Comparison of ENCODE assay signal across 9 cellular contexts in the genomic region with DNA sequence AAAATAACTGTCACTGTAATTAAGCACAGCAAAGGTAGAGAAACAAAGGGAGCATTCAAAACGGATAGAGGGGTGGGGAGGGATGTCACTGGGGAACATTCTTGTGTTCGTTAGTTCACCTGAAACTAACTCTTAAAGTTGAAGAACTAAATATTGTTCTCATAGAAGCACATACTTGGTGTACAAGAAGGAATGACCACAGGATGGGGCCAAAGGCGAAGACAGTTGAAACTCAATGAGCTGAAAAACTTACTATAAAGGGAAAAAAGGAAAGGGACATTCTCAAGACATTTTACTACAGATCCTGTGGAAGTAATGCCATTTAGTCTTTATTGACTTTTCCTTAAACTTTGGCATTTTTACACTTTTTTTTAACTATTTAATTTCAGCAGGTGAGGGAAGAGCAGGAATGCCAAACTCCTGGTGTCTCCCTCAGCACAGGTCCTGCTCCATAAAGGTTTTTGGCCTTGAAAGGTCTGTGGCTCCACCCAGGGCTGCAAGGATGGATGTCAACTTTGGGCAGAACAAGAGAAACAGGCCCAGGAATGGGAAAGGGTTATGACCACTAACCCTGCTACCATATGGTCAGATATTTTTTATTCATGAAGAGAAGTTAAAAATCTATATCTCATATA.
DNase-seq lines count a peak whose midpoint lies in the region; ATAC-seq and TF ChIP-seq lines count a peak whose summit lies in the region.
"Had no signal": no experiment of that assay in that cellular context is flagged by ENCODE, and none has a peak within 500 bp of the region (broad histone marks: within the 10 kb centered on the region; RNA-seq: fewer than 3 reads in every experiment).

No MANE protein-coding gene starts in this region.

- H3K9me3 Mint-ChIP-seq in GM23338 (no peaks in the 10 kb centered on the region), endodermal cell (no peaks in the 10 kb centered on the region)

- TF ChIP-seq CTCF in GM12864 (IDR thresholded peaks at IDR 0.05; ENCODE audit: low read depth, low read length, missing control alignments) = peak; percentile 31
- peak; percentile 38 to 44 for TF ChIP-seq CTCF in GM23338 (conservative IDR thresholded peaks at IDR 0.05; ENCODE audit: low read depth in 2 of 2)
- peak; percentile 59 for TF ChIP-seq CTCF in OCI-LY1 (IDR thresholded peaks at IDR 0.05; ENCODE audit: low read length)
- TF ChIP-seq CTCF in endodermal cell (conservative IDR thresholded peaks at IDR 0.05) = peak; percentile 62
- peak; percentile 43 for TF ChIP-seq CTCF in parathyroid adenoma (IDR thresholded peaks at IDR 0.05)

- no peak overlapping the region for H3K9ac ChIP-seq in OCI-LY1 (ENCODE audit: low read length)
- no peak overlapping the region for H3K9ac ChIP-seq in endodermal cell (ENCODE audit: extremely low read depth, low read length, poor library complexity, severe bottlenecking)
- H3K9ac ChIP-seq in parathyroid adenoma = no peak overlapping the region

- H3K79me2 ChIP-seq in GM23338 (replicated peaks; ENCODE audit: insufficient read depth) = no peaks in the 10 kb centered on the region
- H3K79me2 ChIP-seq in OCI-LY1 (ENCODE audit: insufficient read depth, low read length) = no peaks in the 10 kb centered on the region
- H3K79me2 ChIP-seq in parathyroid adenoma = no peaks in the 10 kb centered on the region

- WGBS in endodermal cell (ENCODE audit: insufficient coverage in 1 of 2, insufficient read length in 1 of 2), 2 experiments = 62 to 100% methylated on average over 1 to 3 of the region's 3 CpGs

- no peaks in the 10 kb centered on the region for H3K27me3 Mint-ChIP-seq in GM23338 (ENCODE audit: insufficient read depth, low read depth, poor library complexity)
- no peaks in the 10 kb centered on the region for H3K27me3 Mint-ChIP-seq in endodermal cell (ENCODE audit: insufficient read depth)

- H3K4me1 ChIP-seq in GM23338 (ENCODE audit: insufficient read depth) (no peaks in the 10 kb centered on the region), OCI-LY1 (ENCODE audit: insufficient read depth, low read length, severe bottlenecking) (peaks cover 15% of the 10 kb centered on the region), endodermal cell (ENCODE audit: control insufficient read depth, insufficient read depth, low read length) (no peaks in the 10 kb centered on the region), parathyroid adenoma (no peaks in the 10 kb centered on the region)

- H3K4me1 Mint-ChIP-seq in GM23338 = no peaks in the 10 kb centered on the region
- peaks cover 1% of the 10 kb centered on the region for H3K4me1 Mint-ChIP-seq in endodermal cell

- no peaks in the 10 kb centered on the region for H3K27me3 ChIP-seq in GM23338 (ENCODE audit: insufficient read depth)
- H3K27me3 ChIP-seq in OCI-LY1 (ENCODE audit: insufficient read depth, low read length) = no peaks in the 10 kb centered on the region
- no peaks in the 10 kb centered on the region for H3K27me3 ChIP-seq in endodermal cell (ENCODE audit: control insufficient read depth, insufficient read depth, low read length, poor library complexity, severe bottlenecking)
- H3K27me3 ChIP-seq in parathyroid adenoma (ENCODE audit: control insufficient read depth, insufficient read depth, low read length) = no peaks in the 10 kb centered on the region

- H3K36me3 Mint-ChIP-seq in GM23338 (ENCODE audit: low read depth) = no peaks in the 10 kb centered on the region
- no peaks in the 10 kb centered on the region for H3K36me3 Mint-ChIP-seq in endodermal cell (ENCODE audit: low read depth)

- H3K27ac Mint-ChIP-seq in GM23338 (no peak overlapping the region), endodermal cell (no peak overlapping the region)
- H3K27ac Mint-ChIP-seq: T-helper 1 cell treated with Interleukin-12 subunit alpha and Interleukin-12 subunit beta and Interleukin-4 antibody, amounts not matched to agents 30 μg/mL and 1 μg/mL, for 36 hours had no signal

- H3K4me3 Mint-ChIP-seq in GM23338 (no peak overlapping the region), endodermal cell (no peak overlapping the region)
- H3K4me3 Mint-ChIP-seq: T-helper 1 cell treated with Interleukin-12 subunit alpha and Interleukin-12 subunit beta and Interleukin-4 antibody, amounts not matched to agents 30 μg/mL and 1 μg/mL, for 36 hours had no signal

- ATAC-seq in GM23338 (peak; percentile 32; the same call in 2 of the 3 replicates), GM19397 (IDR thresholded peaks at IDR 0.05; ENCODE audit: unreplicated experiment) (no peak), HG02759 (IDR thresholded peaks at IDR 0.05; ENCODE audit: unreplicated experiment) (no peak)

- H3K4me3 ChIP-seq in GM12864 (ENCODE audit: low read depth, low read length) (no peak overlapping the region), GM23338 (no peak overlapping the region), OCI-LY1 (ENCODE audit: low read depth, low read length, poor library complexity, severe bottlenecking) (no peak overlapping the region), endodermal cell (ENCODE audit: low read length) (no peak overlapping the region), parathyroid adenoma (ENCODE audit: low read depth, low read length) (no peak overlapping the region)

- H3K36me3 ChIP-seq in GM23338 (ENCODE audit: insufficient read depth) (no peaks in the 10 kb centered on the region), OCI-LY1 (ENCODE audit: insufficient read depth, low read length) (no peaks in the 10 kb centered on the region), endodermal cell (ENCODE audit: control insufficient read depth, insufficient read depth, low read length) (no peaks in the 10 kb centered on the region), parathyroid adenoma (ENCODE audit: control insufficient read depth, insufficient read depth, low read length) (no peaks in the 10 kb centered on the region)

- H4K20me1 ChIP-seq in GM23338 (replicated peaks; ENCODE audit: insufficient read depth) = no peaks in the 10 kb centered on the region
- H4K20me1 ChIP-seq in OCI-LY1 (ENCODE audit: insufficient read depth, low read length) = no peaks in the 10 kb centered on the region

- H2AFZ ChIP-seq in GM23338 (no peak overlapping the region), OCI-LY1 (ENCODE audit: low read length) (no peak overlapping the region), parathyroid adenoma (no peak overlapping the region)

- H3K4me2 ChIP-seq in GM23338 (no peak overlapping the region), OCI-LY1 (ENCODE audit: low read length) (no peak overlapping the region), parathyroid adenoma (ENCODE audit: low read length) (no peak overlapping the region)

- H3F3A ChIP-seq in GM23338 (replicated peaks; ENCODE audit: low read depth) = no peaks in the 10 kb centered on the region
- no peaks in the 10 kb centered on the region for H3F3A ChIP-seq in OCI-LY1 (ENCODE audit: insufficient read depth, low read length)

- H3K9me2 ChIP-seq in GM23338 (ENCODE audit: insufficient read depth) (no peaks in the 10 kb centered on the region), OCI-LY1 (ENCODE audit: low read depth, low read length) (no peaks in the 10 kb centered on the region)

- peak; percentile 47 for DNase-seq in GM12864 (ENCODE audit: low read depth)
- peak; percentile 38 for DNase-seq in GM23338 (ENCODE audit: low spot score)
- DNase-seq in endodermal cell = peak; percentile 51
- DNase-seq in cerebellum (ENCODE audit: low spot score) = no peak

- no peaks in the 10 kb centered on the region for H3K9me3 ChIP-seq in OCI-LY1 (ENCODE audit: low read length)
- no peaks in the 10 kb centered on the region for H3K9me3 ChIP-seq in endodermal cell (ENCODE audit: control insufficient read depth, low read length)
- no peaks in the 10 kb centered on the region for H3K9me3 ChIP-seq in parathyroid adenoma (ENCODE audit: control insufficient read depth, low read length)

- H3K27ac ChIP-seq in GM23338 (ENCODE audit: low read depth) (no peak overlapping the region), OCI-LY1 (ENCODE audit: low read depth, low read length, poor library complexity, severe bottlenecking) (no peak overlapping the region), endodermal cell (ENCODE audit: low read depth, low read length) (no peak overlapping the region), parathyroid adenoma (no peak overlapping the region)

TF ChIP-seq in GM23338, 12 proteins besides CTCF, POLR2A, EP300 and RAD21:
- no peak for TF ChIP-seq ZNF331 (CRISPR knock-in tag; IDR thresholded peaks at IDR 0.05; ENCODE audit: low read depth)
